In the genomic region with DNA sequence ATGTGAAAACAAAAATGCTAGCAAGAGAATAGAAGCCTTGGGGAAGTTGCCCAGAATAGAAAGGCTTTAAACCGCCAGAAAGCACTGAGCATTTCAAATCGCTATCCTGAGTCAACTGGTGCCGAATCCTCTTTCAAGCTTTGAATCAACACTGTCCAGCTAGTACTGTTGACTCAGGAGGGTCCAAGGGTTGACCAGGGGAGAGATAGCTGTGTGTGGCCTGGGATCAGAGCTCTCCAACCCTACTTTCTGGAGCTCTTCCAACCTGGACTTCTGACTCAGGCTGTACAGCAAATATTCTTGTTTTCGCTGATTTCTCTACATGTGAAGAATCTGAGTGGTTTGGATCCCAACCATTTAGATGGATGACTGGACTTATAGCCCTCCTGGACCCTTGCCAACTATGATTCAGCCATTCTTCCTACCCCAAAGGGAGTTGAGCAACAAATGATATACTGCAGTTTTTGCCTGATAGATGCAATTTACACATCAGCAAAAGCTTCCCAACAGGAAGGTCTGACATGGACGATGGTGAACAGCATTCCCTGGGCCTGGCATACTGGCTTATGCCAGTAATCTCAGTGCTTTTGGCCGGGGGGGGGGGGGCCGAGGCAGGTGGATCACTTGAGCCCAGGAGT, we compare ENCODE assay signal across 11 cellular contexts.
DNase-seq lines count a peak whose midpoint lies in the region; ATAC-seq and TF ChIP-seq lines count a peak whose summit lies in the region.
"Had no signal": no experiment of that assay in that cellular context is flagged by ENCODE, and none has a peak within 500 bp of the region (broad histone marks: within the 10 kb centered on the region; RNA-seq: fewer than 3 reads in every experiment).

No MANE protein-coding gene starts in this region.

- in situ Hi-C loops in mammary epithelial cell (cut with MboI; ENCODE audit: low sequenced_read_pairs in 2 of 2), result no loop called here

- H3K27me3 ChIP-seq in mammary epithelial cell (ENCODE audit: insufficient read depth, low read length) (no peaks in the 10 kb centered on the region), prostate gland (replicated peaks; ENCODE audit: insufficient read depth) (peaks cover 7% of the 10 kb centered on the region)

- no peak overlapping the region for H3K4me3 ChIP-seq in mammary epithelial cell (replicated peaks in 1 of 3; ENCODE audit: insufficient read depth in 1 of 3, low read depth in 2 of 3, low read length in 3 of 3)
- H3K4me3 ChIP-seq in prostate gland, result no peak overlapping the region

- H3K4me1 ChIP-seq in mammary epithelial cell (ENCODE audit: insufficient read depth, low read length), result peaks cover 23% of the 10 kb centered on the region
- H3K4me1 ChIP-seq in prostate gland (replicated peaks), result no peaks in the 10 kb centered on the region

- H3K4me3 Mint-ChIP-seq in Calu3 (ENCODE audit: low read depth, unreplicated experiment), result no peak overlapping the region

- H2AFZ ChIP-seq in mammary epithelial cell (ENCODE audit: low read depth, low read length), result no peak overlapping the region

- DNase-seq in Calu3, result peak; percentile 50
- peak; percentile 62 for DNase-seq in NCI-H2196 (lab: John Stamatoyannopoulos, UW; ENCODE audit: unreplicated experiment)
- peak; percentile 83 for DNase-seq in mammary epithelial cell
- DNase-seq in middle frontal gyrus (ENCODE audit: extremely low spot score, low spot score), result peak; percentile 6
- no peak for DNase-seq in prostate gland (ENCODE audit: low spot score)
- no peak for DNase-seq in UCSD-AML1 (lab: John Stamatoyannopoulos, UW; ENCODE audit: unreplicated experiment)
- no peak for DNase-seq in NCI-H82 treated with DMSO at 0.1 percent for 48 hours (lab: John Stamatoyannopoulos, UW; ENCODE audit: unreplicated experiment)
- DNase-seq: cerebellar nuclear complex, RPMI8226, substantia nigra had no signal

- H3K36me3 Mint-ChIP-seq in Calu3 (ENCODE audit: insufficient read depth, unreplicated experiment), result no peaks in the 10 kb centered on the region

- H3K27ac ChIP-seq in mammary epithelial cell (ENCODE audit: insufficient read depth, low read depth, low read length), result no peak overlapping the region
- H3K27ac ChIP-seq in prostate gland, result no peak overlapping the region

- H3K79me2 ChIP-seq in mammary epithelial cell (ENCODE audit: insufficient read depth, low read length), result no peaks in the 10 kb centered on the region

- H3K9me3 ChIP-seq in mammary epithelial cell (replicated peaks; ENCODE audit: insufficient read depth, low read length) (no peaks in the 10 kb centered on the region), prostate gland (no peaks in the 10 kb centered on the region)

- dilution Hi-C loops in mammary epithelial cell (cut with HindIII; ENCODE audit: low sequenced_read_pairs), result no loop called here

- BruUV-seq in Calu3 (replicated peaks; lab: Mats Ljungman, UMichigan), result no TSS peak
- no TSS peak for BruUV-seq in mammary epithelial cell (replicated peaks; lab: Mats Ljungman, UMichigan)

- no peak overlapping the region for H3K4me2 ChIP-seq in mammary epithelial cell (ENCODE audit: insufficient read depth, low read depth, low read length)

- intact Hi-C loops in Calu3 (cut with micrococcal nuclease; ENCODE audit: unreplicated experiment), result no loop called here
- intact Hi-C loops in mammary epithelial cell (cut with micrococcal nuclease), result no loop called here
- intact Hi-C loops in prostate gland (cut with DNase I), result no loop called here

- ATAC-seq in HG02798 (IDR thresholded peaks at IDR 0.05; ENCODE audit: poor library complexity, unreplicated experiment), result no peak

- no peak overlapping the region for H3K9ac ChIP-seq in mammary epithelial cell (ENCODE audit: insufficient read depth, low read length)

- peaks cover 53% of the 10 kb centered on the region for H3K27me3 Mint-ChIP-seq in Calu3 (ENCODE audit: unreplicated experiment)

- CTCF ChIA-PET in Calu3 (lab: Charles Lee) (interaction anchor here (0.7 to 2.5 kb wide), 4 partner anchors 12 to 83 kb away, joined by 3 to 10 read pairs (median 5); no protein-coding TSS in a partner anchor), mammary epithelial cell (lab: Charles Lee; ENCODE audit: low non-redundant PET) (interaction anchor here (0.6 kb wide), 1 partner anchor 28 kb away, joined by 4 read pairs; no protein-coding TSS in a partner anchor)

- peaks cover 6% of the 10 kb centered on the region for H3K9me3 Mint-ChIP-seq in Calu3 (ENCODE audit: low read depth, unreplicated experiment)

- H3K4me1 Mint-ChIP-seq in Calu3 (ENCODE audit: low read depth, unreplicated experiment), result peaks cover 21% of the 10 kb centered on the region

- no peaks in the 10 kb centered on the region for H4K20me1 ChIP-seq in mammary epithelial cell (ENCODE audit: insufficient read depth, low read length)

- H3K36me3 ChIP-seq in mammary epithelial cell (ENCODE audit: insufficient read depth, low read length) (no peaks in the 10 kb centered on the region), prostate gland (no peaks in the 10 kb centered on the region)

- TF ChIP-seq CTCF in Calu3 (IDR thresholded peaks at IDR 0.05; ENCODE audit: unreplicated experiment) (no peak), mammary epithelial cell (conservative IDR thresholded peaks at IDR 0.05 in 1 of 2, IDR thresholded peaks at IDR 0.05 in 1 of 2; ENCODE audit: extremely low read depth in 1 of 2, insufficient read depth in 1 of 2, low read depth in 1 of 2, low read length in 2 of 2) (no peak), prostate gland (IDR thresholded peaks at IDR 0.05) (no peak)

- 74% methylated on average over 5 of the region's 7 CpGs for WGBS in mammary epithelial cell (ENCODE audit: low coverage, missing lambda C conversion rate)
- 61% methylated on average over 7 of the region's 7 CpGs for WGBS in prostate gland

- TF ChIP-seq POLR2A in prostate gland (IDR thresholded peaks at IDR 0.05), result no peak

- no peak overlapping the region for H3K27ac Mint-ChIP-seq in Calu3 (ENCODE audit: unreplicated experiment)

Comparison
In these comparisons a context has a peak if more than half of its experiments do, and no peak if none do; other contexts are left out.
1. DNase-seq: peak in Calu3 (single experiment), NCI-H2196 (single experiment), mammary epithelial cell (single experiment) and middle frontal gyrus (single experiment); none in prostate gland (single experiment), UCSD-AML1 (single experiment) and NCI-H82 treated with DMSO at 0.1 percent for 48 hours (single experiment).